13 cellular contexts compared by ENCODE assay signal in the genomic region with DNA sequence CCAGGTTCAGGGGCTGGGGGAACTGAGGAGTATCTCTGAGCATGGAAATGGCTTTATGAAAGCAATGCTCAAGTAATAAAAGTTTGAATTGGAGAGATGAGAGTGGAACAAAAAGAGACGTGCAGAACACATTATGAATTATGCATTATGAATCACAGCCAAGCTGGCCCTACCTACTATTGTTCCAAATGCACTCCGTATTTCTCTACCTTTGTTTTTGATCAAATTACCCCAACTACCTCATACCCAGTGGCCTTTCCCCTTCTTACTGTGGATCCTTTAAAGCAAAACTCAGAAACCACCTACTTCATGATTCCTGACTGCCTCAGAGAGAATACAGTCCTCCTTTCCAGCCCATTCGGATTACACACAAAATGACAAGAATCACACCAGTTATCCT. TPM values are rescaled to one million over a fixed set of nuclear protein-coding genes. Genes with fewer than 3 reads are reported as not detected.
"Had no signal": no experiment of that assay in that cellular context is flagged by ENCODE, and none has a peak within 500 bp of the region (broad histone marks: within the 10 kb centered on the region; RNA-seq: fewer than 3 reads in every experiment).

No MANE protein-coding gene starts in this region.

- H3K27ac ChIP-seq: GM23248, HL-60, KMS-11 had no signal

- H2AFZ ChIP-seq: GM23248 had no signal

- ATAC-seq: HCT116, HepG2 had no signal

- H3K9ac ChIP-seq: GM23248, KMS-11 had no signal

- H3K9me3 ChIP-seq: HAP-1 had no signal

- H3K36me3 ChIP-seq: HAP-1 had no signal

- H3K4me2 ChIP-seq: KMS-11 had no signal

- DNase-seq: GM23248, GOT3, H7, HFFc6, KBM-7 had no signal

- H3K4me3 ChIP-seq: GM23248, HAP-1 had no signal

RNA-seq across cellular contexts. Expression of gene TEKT3, which starts 38.1 kb away (rescaled TPM):
- total RNA-seq: GM23248, H4, HFFc6, HT1080 had no signal
- polyA plus RNA-seq: GM23248, IgD-negative memory B cell had no signal

RNA-seq across cellular contexts. Expression of gene PMP22, which starts 38.2 kb away (rescaled TPM):
- polyA plus RNA-seq: IgD-negative memory B cell had no signal
